ENCODE assay signal across 15 cellular contexts in the genomic region with DNA sequence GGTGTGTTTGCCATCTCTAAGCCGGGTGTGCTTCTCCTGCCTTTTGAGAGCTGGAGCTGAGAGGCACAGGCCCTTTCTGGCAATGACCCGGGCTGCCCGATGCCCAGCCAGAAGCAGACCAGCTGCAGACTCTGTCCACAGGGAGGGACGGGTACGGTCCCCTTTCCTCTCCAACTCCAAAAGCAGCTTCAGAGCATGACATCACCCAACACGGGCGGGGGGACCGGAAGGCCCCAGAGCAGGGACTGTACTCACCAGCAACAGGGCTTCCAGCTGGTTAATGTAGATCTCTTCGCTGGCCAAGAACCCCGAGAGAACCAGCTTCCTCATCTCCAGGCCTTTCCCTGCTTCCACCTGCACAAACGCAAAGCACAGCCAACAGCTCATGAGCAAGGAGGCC.
"Had no signal": no experiment of that assay in that cellular context is flagged by ENCODE, and none has a peak within 500 bp of the region (broad histone marks: within the 10 kb centered on the region; RNA-seq: fewer than 3 reads in every experiment).

No MANE protein-coding gene starts in this region.

- H3K9me3 ChIP-seq: ovary, prostate gland, tibial artery had no signal

- H3K27ac ChIP-seq: coronary artery, ovary, prostate gland, tibial artery had no signal

- DNase-seq: activated CD4-positive, alpha-beta T cell treated with anti-CD3 and anti-CD28 coated beads for 1 hour; activated CD4-positive, alpha-beta T cell treated with anti-CD3 and anti-CD28 coated beads, Interleukin-2, amount 50 U/mL, for 1 hour; activated CD8-positive, alpha-beta T cell treated with anti-CD3 and anti-CD28 coated beads, Interleukin-2, amount 10 ng/mL, durations not matched to agents 7 days and 5 days; activated gamma-delta T cell treated with Interleukin-2 at 50 U/mL for 16 hours; cerebellar nuclear complex; endodermal cell; naive thymus-derived CD8-positive, alpha-beta T cell; ovary; stimulated activated CD4-positive, alpha-beta T cell treated with anti-CD3 and anti-CD28 coated beads, Interleukin-12 subunit alpha, Interleukin-12 subunit beta, amount 100 ng/mL, for 4 hours; T-helper 1 cell; tibial artery had no signal

- H3K36me3 ChIP-seq: ovary, prostate gland had no signal

- H3K27me3 ChIP-seq: ovary, tibial artery had no signal

- H3K4me3 ChIP-seq: coronary artery, ovary, prostate gland, tibial artery had no signal

- ATAC-seq: activated CD8-positive, alpha-beta T cell treated with anti-CD3 and anti-CD28 coated beads, Interleukin-2, amount 10 ng/mL, durations not matched to agents 7 days and 5 days; left lobe of liver; naive thymus-derived CD8-positive, alpha-beta T cell; right cardiac atrium had no signal
